Comparison of ENCODE assay signal across 24 cellular contexts in genomic region chr14:36502558-36503508, GRCh38. TPM values are rescaled to one million over a fixed set of nuclear protein-coding genes. Genes with fewer than 3 reads are reported as not detected.
DNase-seq lines count a peak whose midpoint lies in the region; ATAC-seq, FAIRE-seq and TF ChIP-seq lines count a peak whose summit lies in the region.
"Had no signal": no experiment of that assay in that cellular context is flagged by ENCODE, and none has a peak within 500 bp of the region (broad histone marks: within the 10 kb centered on the region; RNA-seq: fewer than 3 reads in every experiment).

No MANE protein-coding gene starts in this region.

- no peaks in the 10 kb centered on the region for H3K9me3 ChIP-seq in thyroid gland
- no peaks in the 10 kb centered on the region for H3K9me3 ChIP-seq in pancreas
- H3K9me3 ChIP-seq: MG63 had no signal

- WGBS in thyroid gland, 2 donors, result 0 to 6% methylated on average over 2 of the region's 2 CpGs
- 12 to 20% methylated on average over 2 of the region's 2 CpGs for WGBS in pancreas, 2 donors

- H3K27ac ChIP-seq in thyroid gland (peak overlapping the region; percentile 98 to 100 (median 99)), pancreas (no peak overlapping the region)
- H3K27ac ChIP-seq: A549, BLaER1, skin epidermis had no signal

- no peak for ATAC-seq in pancreas
- ATAC-seq: A549 had no signal

- DNase-seq in NCI-H510A treated with DMSO at 0.1 percent for 48 hours (lab: John Stamatoyannopoulos, UW) (peak; percentile 80), NCI-H510A (lab: John Stamatoyannopoulos, UW) (no peak), NCI-H2029 treated with DMSO at 0.1 percent for 48 hours (lab: John Stamatoyannopoulos, UW) (peak; percentile 99), NCI-H748 treated with DMSO at 0.1 percent for 48 hours (lab: John Stamatoyannopoulos, UW) (peak; percentile 77), thyroid gland (peak; percentile 67 to 73), T-helper 9 cell (no peak), germinal center (ENCODE audit: low spot score) (no peak), pancreas (no peak)
- DNase-seq: activated CD4-positive, alpha-beta T cell treated with anti-CD3 and anti-CD28 coated beads, Interleukin-2, amount 50 U/mL, for 4 hours; activated naive CD4-positive, alpha-beta T cell; H9; IMR-90; MG63; SIG-M5; T-helper 1 cell had no signal

- TF ChIP-seq POLR2A in thyroid gland (IDR thresholded peaks at IDR 0.05), result peak in 1 of 2 donors; percentile 78

- H3K4me3 ChIP-seq in thyroid gland (replicated peaks in 1 of 3), result peak overlapping the region in 1 of 3 donors; percentile 1
- H3K4me3 ChIP-seq in pancreas, result no peak overlapping the region
- H3K4me3 ChIP-seq: A549, BLaER1, MG63, skin epidermis had no signal

- TF ChIP-seq CTCF in thyroid gland (IDR thresholded peaks at IDR 0.05) (no peak), pancreas (IDR thresholded peaks at IDR 0.05) (no peak)

- intact Hi-C loops in thyroid gland (cut with DNase I), result loop anchor here (5.0 kb wide), 1 partner anchor 231 kb away; no protein-coding TSS in a partner anchor
- intact Hi-C loops in pancreas (cut with DNase I), result no loop called here

- FAIRE-seq in pancreas (lab: Jason Lieb, UNC), result no peak
- FAIRE-seq: A549, frontal cortex, GM12892 had no signal

- H3K27me3 ChIP-seq in thyroid gland, result no peaks in the 10 kb centered on the region
- H3K27me3 ChIP-seq in pancreas, result peaks cover 3 to 84% (median 10%) of the 10 kb centered on the region in 4 donors

- H3K36me3 ChIP-seq in thyroid gland (no peaks in the 10 kb centered on the region), pancreas (no peaks in the 10 kb centered on the region)
- H3K36me3 ChIP-seq: BLaER1, MG63 had no signal

- H3K4me1 ChIP-seq in thyroid gland (peaks cover 0 to 16% of the 10 kb centered on the region in 2 donors), pancreas (peaks cover 0 to 2% (median 0%) of the 10 kb centered on the region in 3 donors)
- H3K4me1 ChIP-seq: A549, BLaER1 had no signal

RNA-seq across cellular contexts. Expression of gene NKX2-1, which starts 17.2 kb away (rescaled TPM):
- total RNA-seq in thyroid gland (100 to 1,000 TPM; 209 to 375 (median 310) TPM), pancreas (under 1 TPM in 1 of 6 donors, not detected in 5; 0.25 TPM)
- not detected for polyA plus RNA-seq in pancreas
- total RNA-seq: H9, IMR-90, mononuclear cell, neural crest cell, progenitor cell of endocrine pancreas, urinary bladder had no signal
- polyA plus RNA-seq: A549, IMR-90, urinary bladder had no signal

Comparison
In these comparisons a context has a peak if more than half of its experiments do, and no peak if none do; other contexts are left out.
1. DNase-seq: peak in NCI-H510A treated with DMSO at 0.1 percent for 48 hours (single experiment), NCI-H2029 treated with DMSO at 0.1 percent for 48 hours (single experiment), NCI-H748 treated with DMSO at 0.1 percent for 48 hours (single experiment) and thyroid gland (2 of 2); none in NCI-H510A (single experiment), T-helper 9 cell (single experiment), germinal center (single experiment) and pancreas (0 of 6).
2. H3K27ac ChIP-seq: peak in thyroid gland (3 of 3); none in pancreas (0 of 4).
3. RNA of gene NKX2-1, which starts 17.2 kb away (total RNA-seq): 209 to 375 TPM in thyroid gland; 0.25 TPM in pancreas; every median in the first group is over 100 times any median in the second.